In genomic region chr18:45348974-45349373, GRCh38 we compare ENCODE assay signal across 31 cellular contexts.
"Had no signal": no experiment of that assay in that cellular context is flagged by ENCODE, and none has a peak within 500 bp of the region (broad histone marks: within the 10 kb centered on the region; RNA-seq: fewer than 3 reads in every experiment).

No MANE protein-coding gene starts in this region.

- H2AFZ ChIP-seq: PC-9 had no signal

- H3K4me1 ChIP-seq: ascending aorta, SJCRH30 had no signal

- DNase-seq: activated CD4-positive, alpha-beta T cell treated with anti-CD3 and anti-CD28 coated beads, Interleukin-2, amount 10 ng/mL, durations not matched to agents 24 days and 14 days; activated CD4-positive, alpha-beta T cell treated with anti-CD3 and anti-CD28 coated beads, Interleukin-2, amount 50 U/mL, for 4 hours; activated CD8-positive, alpha-beta T cell treated with anti-CD3 and anti-CD28 coated beads for 36 hours; activated effector memory CD4-positive, alpha-beta T cell treated with anti-CD3 and anti-CD28 coated beads, Interleukin-2, amount 50 U/mL, for 16 hours; activated naive CD4-positive, alpha-beta T cell; activated naive CD4-positive, alpha-beta T cell treated with anti-CD3 and anti-CD28 coated beads, Interleukin-2, amount 50 U/mL, for 16 hours; activated naive CD8-positive, alpha-beta T cell treated with anti-CD3 and anti-CD28 coated beads for 36 hours; activated T-cell treated with anti-CD3 and anti-CD28 coated beads, Interleukin-2, amount 50 U/mL, for 1 hour; activated T-cell treated with anti-CD3 and anti-CD28 coated beads, Interleukin-2, amount 50 U/mL, for 72 hours; amniotic stem cell; MM.1S; MV-4-11; NCI-H1092; NCI-H1436 treated with DMSO at 0.1 percent for 48 hours; NCI-H1694 treated with DMSO at 0.1 percent for 48 hours; NCI-H2029; NCI-H2107; NCI-H2171; NCI-H510A; NCI-H526; NCI-H748 treated with DMSO at 0.1 percent for 48 hours; NK-92 treated with Interleukin-12 subunit alpha and Interleukin-12 subunit beta, amount 100 ng/mL, for 24 hours; PC-9; SHP77; SJCRH30; T1000 had no signal

- H3K4me2 ChIP-seq: KMS-11, PC-9 had no signal

- H3K4me3 ChIP-seq: ascending aorta, PC-9, SJCRH30, SK-N-MC had no signal

- H3K9me3 ChIP-seq: ascending aorta, SJCRH30 had no signal

- H3K36me3 ChIP-seq: ascending aorta, SJCRH30 had no signal

- ATAC-seq: activated CD8-positive, alpha-beta T cell treated with anti-CD3 and anti-CD28 coated beads for 36 hours; activated T-cell treated with anti-CD3 and anti-CD28 coated beads, Interleukin-2, amount 50 U/mL, for 72 hours; activated T-helper 17 cell treated with anti-CD3 and anti-CD28 coated beads, Interleukin-2, amount 50 U/mL, for 72 hours had no signal

- H3K27ac ChIP-seq: ascending aorta, KMS-11, PC-9, RWPE1, SJCRH30, SK-N-MC had no signal

- H3K27me3 ChIP-seq: ascending aorta, SJCRH30 had no signal
